Comparison of ENCODE assay signal across 15 cellular contexts in genomic region chr14:90693413-90693812, GRCh38.
DNase-seq lines count a peak whose midpoint lies in the region; ATAC-seq, FAIRE-seq and TF ChIP-seq lines count a peak whose summit lies in the region.
"Had no signal": no experiment of that assay in that cellular context is flagged by ENCODE, and none has a peak within 500 bp of the region (broad histone marks: within the 10 kb centered on the region; RNA-seq: fewer than 3 reads in every experiment).

No MANE protein-coding gene starts in this region.

- no peaks in the 10 kb centered on the region for H3K36me3 Mint-ChIP-seq in CD8-positive, alpha-beta T cell
- H3K36me3 Mint-ChIP-seq: CD4-positive, CD25-positive, alpha-beta regulatory T cell had no signal

- no peaks in the 10 kb centered on the region for H3K9me2 ChIP-seq in MM.1S (replicated peaks; ENCODE audit: insufficient read depth, low read length)

- H3K4me2 ChIP-seq in MM.1S (ENCODE audit: low read depth, low read length) = peak overlapping the region; percentile 24; the same call in 1 of the 2 replicates

- no peaks in the 10 kb centered on the region for H3K9me3 ChIP-seq in MM.1S (replicated peaks; ENCODE audit: insufficient read depth, low read length)
- no peaks in the 10 kb centered on the region for H3K9me3 ChIP-seq in CD8-positive, alpha-beta T cell (ENCODE audit: low read length)

- H3K27me3 ChIP-seq in MM.1S (replicated peaks; ENCODE audit: insufficient read depth, low read length) (no peaks in the 10 kb centered on the region), bronchial epithelial cell (ENCODE audit: control insufficient read depth, insufficient read depth, low read length) (no peaks in the 10 kb centered on the region)
- no peaks in the 10 kb centered on the region for H3K27me3 ChIP-seq in CD8-positive, alpha-beta T cell (ENCODE audit: insufficient read depth, low read length)

- H4K20me1 ChIP-seq in MM.1S (ENCODE audit: insufficient read depth, low read length) = no peaks in the 10 kb centered on the region

- intact Hi-C loops in CD8-positive, alpha-beta T cell (cut with DNase I, micrococcal nuclease) = loop anchor here (10.0 kb wide), 2 partner anchors 119 to 719 kb away; no protein-coding TSS in a partner anchor

- H3K27me3 Mint-ChIP-seq in CD8-positive, alpha-beta T cell (ENCODE audit: low read depth) = no peaks in the 10 kb centered on the region
- H3K27me3 Mint-ChIP-seq: CD4-positive, CD25-positive, alpha-beta regulatory T cell had no signal

- H3K4me1 ChIP-seq in MM.1S (ENCODE audit: low read length) = peaks cover 14% of the 10 kb centered on the region; the same call in 1 of the 2 replicates
- no peaks in the 10 kb centered on the region for H3K4me1 ChIP-seq in CD8-positive, alpha-beta T cell (ENCODE audit: insufficient read depth, low read length)

- H3F3A ChIP-seq in MM.1S (ENCODE audit: insufficient read depth, low read length) = no peaks in the 10 kb centered on the region

- POLR2A ChIA-PET in CD8-positive, alpha-beta T cell (lab: Charles Lee) = interaction anchor here (1.2 kb wide), 1 partner anchor 311 kb away, joined by 3 read pairs; no protein-coding TSS in a partner anchor

- no peaks in the 10 kb centered on the region for H3K79me2 ChIP-seq in MM.1S (ENCODE audit: low read length)

- peak; percentile 52 for FAIRE-seq in bronchial epithelial cell (lab: Jason Lieb, UNC)
- FAIRE-seq: TTC549 had no signal

- DNase-seq in DMS 273 treated with DMSO at 0.1 percent for 48 hours (lab: John Stamatoyannopoulos, UW) = peak; percentile 70
- peak; percentile 36 for DNase-seq in MM.1S
- peak; percentile 97 for DNase-seq in NCI-H2171 (lab: John Stamatoyannopoulos, UW)
- peak; percentile 69 for DNase-seq in bronchial epithelial cell (ENCODE audit: low read depth)
- no peak for DNase-seq in T-helper 2 cell
- no peak for DNase-seq in NCI-H2227 treated with DMSO at 0.1 percent for 48 hours (lab: John Stamatoyannopoulos, UW)
- DNase-seq in CD8-positive, alpha-beta T cell = no peak
- DNase-seq: activated CD4-positive, alpha-beta T cell treated with anti-CD3 and anti-CD28 coated beads, Interleukin-2, amount 10 ng/mL, durations not matched to agents 7 days and 5 days; amygdala; CD4-positive, CD25-positive, alpha-beta regulatory T cell; central memory CD4-positive, alpha-beta T cell; GOT3; stimulated activated CD4-positive, alpha-beta T cell treated with anti-CD3 and anti-CD28 coated beads, Interleukin-2, amount 100 ng/mL, for 48 hours had no signal

- H3K9me3 Mint-ChIP-seq in CD8-positive, alpha-beta T cell = no peaks in the 10 kb centered on the region
- H3K9me3 Mint-ChIP-seq: activated CD4-positive, alpha-beta T cell treated with anti-CD3 and anti-CD28 coated beads, Interleukin-2, amount 10 ng/mL, durations not matched to agents 7 days and 5 days; CD4-positive, CD25-positive, alpha-beta regulatory T cell had no signal

- H3K4me3 ChIP-seq in MM.1S (ENCODE audit: low read length) (no peak overlapping the region), bronchial epithelial cell (ENCODE audit: low read depth, low read length) (no peak overlapping the region)
- no peak overlapping the region for H3K4me3 ChIP-seq in CD8-positive, alpha-beta T cell (ENCODE audit: low read depth, low read length)

- H3K27ac ChIP-seq in MM.1S (ENCODE audit: low read length) = peak overlapping the region; percentile 4; the same call in 1 of the 2 replicates
- no peak overlapping the region for H3K27ac ChIP-seq in CD8-positive, alpha-beta T cell (ENCODE audit: low read depth, low read length)

- H3K27ac Mint-ChIP-seq in CD8-positive, alpha-beta T cell = no peak overlapping the region
- H3K27ac Mint-ChIP-seq: activated CD4-positive, alpha-beta T cell treated with anti-CD3 and anti-CD28 coated beads, Interleukin-2, amount 10 ng/mL, durations not matched to agents 7 days and 5 days had no signal

- no peak for ATAC-seq in HG02588 (IDR thresholded peaks at IDR 0.05; ENCODE audit: unreplicated experiment)
- ATAC-seq in CD8-positive, alpha-beta T cell = no peak

- no peak overlapping the region for H3K9ac ChIP-seq in MM.1S (ENCODE audit: low read length)

- H2AFZ ChIP-seq in MM.1S (ENCODE audit: low read length) = no peak overlapping the region

- H3K4me1 Mint-ChIP-seq in CD8-positive, alpha-beta T cell (ENCODE audit: low read depth) = no peaks in the 10 kb centered on the region

- CTCF ChIA-PET in CD8-positive, alpha-beta T cell (lab: Charles Lee) = interaction anchor here (0.5 kb wide), 1 partner anchor 104 kb away, joined by 3 read pairs; no protein-coding TSS in a partner anchor

- no peaks in the 10 kb centered on the region for H3K36me3 ChIP-seq in MM.1S (replicated peaks; ENCODE audit: insufficient read depth, low read length)
- H3K36me3 ChIP-seq in bronchial epithelial cell (ENCODE audit: control insufficient read depth, insufficient read depth, low read length) = no peaks in the 10 kb centered on the region
- H3K36me3 ChIP-seq in CD8-positive, alpha-beta T cell (ENCODE audit: insufficient read depth, low read length) = no peaks in the 10 kb centered on the region

- no peak overlapping the region for H3K4me3 Mint-ChIP-seq in CD8-positive, alpha-beta T cell
- H3K4me3 Mint-ChIP-seq: activated CD4-positive, alpha-beta T cell treated with anti-CD3 and anti-CD28 coated beads, Interleukin-2, amount 10 ng/mL, durations not matched to agents 7 days and 5 days; CD4-positive, CD25-positive, alpha-beta regulatory T cell had no signal

- no peak for TF ChIP-seq CTCF in MM.1S (IDR thresholded peaks at IDR 0.05; ENCODE audit: low read length)
- TF ChIP-seq CTCF in bronchial epithelial cell (IDR thresholded peaks at IDR 0.05; ENCODE audit: insufficient read depth, low read length, severe bottlenecking) = no peak
- TF ChIP-seq CTCF in CD8-positive, alpha-beta T cell (IDR thresholded peaks at IDR 0.05) = no peak

Comparison
In these comparisons a context has a peak if more than half of its experiments do, and no peak if none do; other contexts are left out.
1. DNase-seq: peak in DMS 273 treated with DMSO at 0.1 percent for 48 hours (single experiment), MM.1S (single experiment), NCI-H2171 (single experiment) and bronchial epithelial cell (single experiment); none in T-helper 2 cell (0 of 5), NCI-H2227 treated with DMSO at 0.1 percent for 48 hours (single experiment) and CD8-positive, alpha-beta T cell (0 of 7).